8 cellular contexts compared by ENCODE assay signal in genomic region chr2:102615620-102616436, GRCh38. TPM values are rescaled to one million over a fixed set of nuclear protein-coding genes. Genes with fewer than 3 reads are reported as not detected.
DNase-seq lines count a peak whose midpoint lies in the region; ATAC-seq and TF ChIP-seq lines count a peak whose summit lies in the region.

No MANE protein-coding gene starts in this region.

- TF ChIP-seq CTCF in C4-2B (conservative IDR thresholded peaks at IDR 0.05) (peak; percentile 96), esophagus muscularis mucosa (IDR thresholded peaks at IDR 0.05) (peak; percentile 32 to 51 (median 32)), upper lobe of left lung (IDR thresholded peaks at IDR 0.05) (peak; percentile 61 to 73 (median 64))

- peaks cover 33 to 41% of the 10 kb centered on the region in 2 donors for H3K27me3 Mint-ChIP-seq in natural killer cell treated with Interleukin-12 subunit alpha and Interleukin-12 subunit beta and Interleukin-15 and Interleukin-18, amount 100 ng/mL, for 72 hours

- H3K4me3 ChIP-seq in esophagus muscularis mucosa (no peak overlapping the region), upper lobe of left lung (no peak overlapping the region)

- H3K27ac ChIP-seq in C4-2B: no peak overlapping the region
- no peak overlapping the region for H3K27ac ChIP-seq in esophagus muscularis mucosa (replicated peaks in 1 of 4)
- no peak overlapping the region for H3K27ac ChIP-seq in upper lobe of left lung

- TF ChIP-seq EP300 in esophagus muscularis mucosa (IDR thresholded peaks at IDR 0.05) (no peak), upper lobe of left lung (IDR thresholded peaks at IDR 0.05) (no peak)

- intact Hi-C loops in esophagus muscularis mucosa (cut with DNase I): no loop called here

- H3K27me3 ChIP-seq in esophagus muscularis mucosa (peaks cover 0 to 43% (median 9%) of the 10 kb centered on the region in 4 donors), upper lobe of left lung (peaks cover 0 to 25% (median 8%) of the 10 kb centered on the region in 4 donors)

- H3K4me3 Mint-ChIP-seq in natural killer cell treated with Interleukin-12 subunit alpha and Interleukin-12 subunit beta and Interleukin-15 and Interleukin-18, amount 100 ng/mL, for 72 hours: no peak overlapping the region

- TF ChIP-seq POLR2A in esophagus muscularis mucosa (IDR thresholded peaks at IDR 0.05; ENCODE audit: low read depth) (no peak), upper lobe of left lung (IDR thresholded peaks at IDR 0.05) (no peak)

- H3K36me3 Mint-ChIP-seq in natural killer cell treated with Interleukin-12 subunit alpha and Interleukin-12 subunit beta and Interleukin-15 and Interleukin-18, amount 100 ng/mL, for 72 hours: no peaks in the 10 kb centered on the region

- H3K4me1 ChIP-seq in esophagus muscularis mucosa: peaks cover 6 to 20% (median 19%) of the 10 kb centered on the region in 4 donors
- H3K4me1 ChIP-seq in upper lobe of left lung: peaks cover 16 to 22% (median 18%) of the 10 kb centered on the region in 4 donors

- H3K4me1 Mint-ChIP-seq in natural killer cell treated with Interleukin-12 subunit alpha and Interleukin-12 subunit beta and Interleukin-15 and Interleukin-18, amount 100 ng/mL, for 72 hours (ENCODE audit: low read depth in 2 of 2): peaks cover 14 to 15% of the 10 kb centered on the region in 2 donors

- 18% methylated on average over 5 of the region's 5 CpGs for WGBS in esophagus muscularis mucosa
- WGBS in upper lobe of left lung, 2 donors: 18 to 19% methylated on average over 5 of the region's 5 CpGs

- H3K36me3 ChIP-seq in esophagus muscularis mucosa: no peaks in the 10 kb centered on the region
- H3K36me3 ChIP-seq in upper lobe of left lung: no peaks in the 10 kb centered on the region

- H3K27ac Mint-ChIP-seq in natural killer cell treated with Interleukin-12 subunit alpha and Interleukin-12 subunit beta and Interleukin-15 and Interleukin-18, amount 100 ng/mL, for 72 hours: no peak overlapping the region

- H3K9me3 ChIP-seq in esophagus muscularis mucosa (no peaks in the 10 kb centered on the region), upper lobe of left lung (no peaks in the 10 kb centered on the region)

- ATAC-seq in GM18858 (IDR thresholded peaks at IDR 0.05; ENCODE audit: unreplicated experiment): peak; percentile 86
- peak; percentile 86 for ATAC-seq in HG03025 (IDR thresholded peaks at IDR 0.05; ENCODE audit: low FRiP score, unreplicated experiment)
- ATAC-seq in natural killer cell treated with Interleukin-12 subunit alpha and Interleukin-12 subunit beta and Interleukin-15 and Interleukin-18, amount 100 ng/mL, for 72 hours: peak; percentile 79 to 84
- peak; percentile 83 to 88 for ATAC-seq in upper lobe of left lung (ENCODE audit: low FRiP score in 2 of 2)

- H3K9me3 Mint-ChIP-seq in natural killer cell treated with Interleukin-12 subunit alpha and Interleukin-12 subunit beta and Interleukin-15 and Interleukin-18, amount 100 ng/mL, for 72 hours: no peaks in the 10 kb centered on the region

- DNase-seq in NCI-H226: peak; percentile 52
- peak; percentile 13 to 21 for DNase-seq in activated CD4-positive, alpha-beta T cell treated with anti-CD3 and anti-CD28 coated beads for 4 hours
- DNase-seq in esophagus muscularis mucosa (ENCODE audit: extremely low spot score): no peak
- DNase-seq in natural killer cell treated with Interleukin-12 subunit alpha and Interleukin-12 subunit beta and Interleukin-15 and Interleukin-18, amount 100 ng/mL, for 72 hours (ENCODE audit: low spot score): peak; percentile 71
- peak in 1 of 2 donors; percentile 80 for DNase-seq in upper lobe of left lung

RNA-seq across cellular contexts. Expression of gene SLC9A2, which starts 3.5 kb away (rescaled TPM):
- total RNA-seq in esophagus muscularis mucosa: under 1 TPM in 3 of 4 donors, not detected in 1; 0.06 to 0.17 (median 0.17) TPM
- not detected for total RNA-seq in natural killer cell treated with Interleukin-12 subunit alpha and Interleukin-12 subunit beta and Interleukin-15 and Interleukin-18, amount 100 ng/mL, for 72 hours
- 1 to 10 TPM in 1 of 6 donors, under 1 TPM in 3, not detected in 2; 0.30 to 1.1 (median 0.38) TPM for total RNA-seq in upper lobe of left lung

Comparison
In these comparisons a context has a peak if more than half of its experiments do, and no peak if none do; other contexts are left out.
1. CTCF ChIP-seq: peak in every context shown above with its lines; median percentile 96 in C4-2B; 64 in upper lobe of left lung; 32 in esophagus muscularis mucosa.